18 cellular contexts compared by ENCODE assay signal in the genomic region with DNA sequence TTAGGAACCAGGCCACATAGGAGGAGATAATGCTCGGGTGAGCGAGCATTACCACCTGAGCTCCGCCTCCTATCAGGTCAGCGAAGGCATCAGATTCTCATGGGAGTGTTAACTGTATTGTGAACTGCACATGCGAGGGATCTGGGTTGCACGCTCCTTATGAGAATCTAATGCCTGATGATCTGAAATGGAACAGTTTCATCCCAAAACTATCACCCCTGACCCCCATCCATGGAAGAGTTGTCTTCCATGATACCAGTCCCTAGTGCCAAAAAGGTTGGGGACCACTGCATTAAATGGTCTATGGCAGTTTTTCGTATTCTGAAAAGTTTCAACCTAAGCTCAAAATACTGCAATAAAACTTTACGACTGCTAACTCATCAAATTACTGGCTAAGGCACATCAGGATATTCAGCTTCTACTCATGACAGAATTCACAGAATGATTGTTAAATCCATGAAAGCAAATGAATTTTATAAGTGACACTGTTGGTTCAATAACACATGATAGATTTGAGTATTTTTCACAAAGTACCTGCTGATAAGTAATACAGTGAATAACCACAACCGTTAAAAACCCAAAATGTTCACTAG.
"Had no signal": no experiment of that assay in that cellular context is flagged by ENCODE, and none has a peak within 500 bp of the region (broad histone marks: within the 10 kb centered on the region; RNA-seq: fewer than 3 reads in every experiment).

No MANE protein-coding gene starts in this region.

- H3K4me3 ChIP-seq: esophagus squamous epithelium, left ventricle myocardium inferior, lower lobe of right lung, sigmoid colon, skin epidermis, thoracic aorta, transverse colon had no signal

- H3K27me3 ChIP-seq: esophagus squamous epithelium, sigmoid colon, transverse colon had no signal

- H3K36me3 ChIP-seq: left ventricle myocardium inferior, lower lobe of right lung, sigmoid colon, thoracic aorta, transverse colon had no signal

- H3K9me3 ChIP-seq: esophagus squamous epithelium, left ventricle myocardium inferior, lower lobe of right lung, sigmoid colon, thoracic aorta, transverse colon had no signal

- DNase-seq: effector memory CD8-positive, alpha-beta T cell; esophagus squamous epithelium; foreskin fibroblast; immature natural killer cell; left ventricle myocardium inferior; lower lobe of right lung; mesendoderm; naive B cell; posterior cingulate gyrus; sigmoid colon; stimulated activated CD4-positive, alpha-beta T cell treated with anti-CD3 and anti-CD28 coated beads, Interleukin-2, amount 100 ng/mL, for 24 hours; stimulated activated CD4-positive, alpha-beta T cell treated with anti-CD3 and anti-CD28 coated beads, Interleukin-4, amount 100 ng/mL, for 4 hours; stimulated activated naive B cell treated with anti-CD40 and anti-IgM and Interleukin-4, amounts not matched to agents 10 μg/mL and 1 μg/mL and 100 μg/mL, for 72 hours; stimulated activated naive CD8-positive, alpha-beta T cell treated with anti-CD3 and anti-CD28 coated beads, Interleukin-15, amount 100 ng/mL, for 72 hours; substantia nigra; transverse colon had no signal

- ATAC-seq: effector memory CD8-positive, alpha-beta T cell; lower lobe of right lung; stimulated activated naive B cell treated with anti-CD40 and anti-IgM and Interleukin-4, amounts not matched to agents 10 μg/mL and 1 μg/mL and 100 μg/mL, for 72 hours; stimulated activated naive CD8-positive, alpha-beta T cell treated with anti-CD3 and anti-CD28 coated beads, Interleukin-15, amount 100 ng/mL, for 72 hours had no signal

- H3K27ac ChIP-seq: esophagus squamous epithelium, left ventricle myocardium inferior, lower lobe of right lung, sigmoid colon, skin epidermis, thoracic aorta, transverse colon had no signal
